Comparison of ENCODE assay signal across 1 cellular context in the genomic region with DNA sequence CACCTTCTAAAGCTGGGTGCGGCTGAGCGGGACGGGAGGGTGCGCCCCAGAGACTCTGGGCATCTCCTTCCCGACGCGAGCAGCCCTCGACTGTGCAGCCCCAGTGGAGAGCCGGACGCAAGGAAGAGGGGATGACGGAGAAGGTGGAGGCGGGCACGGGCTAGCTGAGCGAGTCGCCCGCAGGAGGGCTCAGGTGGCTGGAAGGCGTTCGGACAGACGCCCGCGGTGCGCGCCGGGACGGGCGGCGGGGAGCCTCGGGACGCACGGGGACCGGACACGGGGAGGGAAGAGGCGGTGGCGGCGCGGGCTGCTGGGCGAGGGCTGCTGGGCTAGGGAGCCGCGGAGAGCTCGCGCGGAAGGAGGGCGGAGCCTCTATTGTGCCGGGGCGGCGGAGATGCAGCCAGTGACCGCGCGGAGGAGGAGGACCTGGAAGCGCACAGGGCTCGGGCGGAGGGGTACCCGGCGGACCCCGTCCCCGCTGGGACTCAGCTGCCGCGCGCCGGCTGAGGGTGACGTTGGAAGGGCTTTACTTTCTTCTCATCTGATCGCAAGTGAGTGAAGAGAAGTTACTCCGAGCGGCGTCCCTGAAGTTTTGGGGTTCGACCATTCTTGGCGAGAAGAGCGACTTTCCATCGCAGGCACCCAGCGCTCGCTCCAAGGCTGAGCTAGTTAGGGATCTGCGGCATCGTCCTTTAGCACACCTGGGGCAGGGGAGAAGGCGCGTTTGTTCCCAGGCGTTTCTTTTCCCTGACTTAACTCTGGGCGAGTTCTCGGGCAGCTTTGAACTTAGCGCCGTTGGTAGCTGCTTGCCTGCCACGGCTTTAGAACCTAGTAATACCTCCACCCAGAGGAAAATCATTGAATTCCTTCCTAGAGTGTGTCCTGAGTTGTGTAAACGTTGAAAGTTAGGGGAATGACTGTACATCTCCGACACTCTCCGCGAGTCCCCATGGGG.
TF ChIP-seq lines count a peak whose summit lies in the region.

A gene (minus strand): TSS at position 323 of the 955 bp plus-strand sequence. CDS start 439 bp downstream, outside the sequence.

TF ChIP-seq in SK-N-SH treated with all-trans-retinoic acid at 6 μM for 48 hours, 23 proteins besides CTCF, POLR2A, EP300 and RAD21 (continued from another document):
- TF ChIP-seq, protein P1, sequence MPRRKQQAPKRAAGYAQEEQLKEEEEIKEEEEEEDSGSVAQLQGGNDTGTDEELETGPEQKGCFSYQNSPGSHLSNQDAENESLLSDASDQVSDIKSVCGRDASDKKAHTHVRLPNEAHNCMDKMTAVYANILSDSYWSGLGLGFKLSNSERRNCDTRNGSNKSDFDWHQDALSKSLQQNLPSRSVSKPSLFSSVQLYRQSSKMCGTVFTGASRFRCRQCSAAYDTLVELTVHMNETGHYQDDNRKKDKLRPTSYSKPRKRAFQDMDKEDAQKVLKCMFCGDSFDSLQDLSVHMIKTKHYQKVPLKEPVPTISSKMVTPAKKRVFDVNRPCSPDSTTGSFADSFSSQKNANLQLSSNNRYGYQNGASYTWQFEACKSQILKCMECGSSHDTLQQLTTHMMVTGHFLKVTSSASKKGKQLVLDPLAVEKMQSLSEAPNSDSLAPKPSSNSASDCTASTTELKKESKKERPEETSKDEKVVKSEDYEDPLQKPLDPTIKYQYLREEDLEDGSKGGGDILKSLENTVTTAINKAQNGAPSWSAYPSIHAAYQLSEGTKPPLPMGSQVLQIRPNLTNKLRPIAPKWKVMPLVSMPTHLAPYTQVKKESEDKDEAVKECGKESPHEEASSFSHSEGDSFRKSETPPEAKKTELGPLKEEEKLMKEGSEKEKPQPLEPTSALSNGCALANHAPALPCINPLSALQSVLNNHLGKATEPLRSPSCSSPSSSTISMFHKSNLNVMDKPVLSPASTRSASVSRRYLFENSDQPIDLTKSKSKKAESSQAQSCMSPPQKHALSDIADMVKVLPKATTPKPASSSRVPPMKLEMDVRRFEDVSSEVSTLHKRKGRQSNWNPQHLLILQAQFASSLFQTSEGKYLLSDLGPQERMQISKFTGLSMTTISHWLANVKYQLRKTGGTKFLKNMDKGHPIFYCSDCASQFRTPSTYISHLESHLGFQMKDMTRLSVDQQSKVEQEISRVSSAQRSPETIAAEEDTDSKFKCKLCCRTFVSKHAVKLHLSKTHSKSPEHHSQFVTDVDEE (CRISPR knock-in tag; IDR thresholded peaks at IDR 0.05), result no peak
- TF ChIP-seq ARNTL (CRISPR knock-in tag; IDR thresholded peaks at IDR 0.05; ENCODE audit: borderline replicate concordance, low read depth) (no peak), OSR1 (CRISPR knock-in tag; IDR thresholded peaks at IDR 0.05) (no peak), ZNF8 (CRISPR knock-in tag; IDR thresholded peaks at IDR 0.05) (no peak), SNAI2 (CRISPR knock-in tag; IDR thresholded peaks at IDR 0.05) (no peak), ESRRG (CRISPR knock-in tag; IDR thresholded peaks at IDR 0.05) (no peak)
- TF ChIP-seq, protein P2, sequence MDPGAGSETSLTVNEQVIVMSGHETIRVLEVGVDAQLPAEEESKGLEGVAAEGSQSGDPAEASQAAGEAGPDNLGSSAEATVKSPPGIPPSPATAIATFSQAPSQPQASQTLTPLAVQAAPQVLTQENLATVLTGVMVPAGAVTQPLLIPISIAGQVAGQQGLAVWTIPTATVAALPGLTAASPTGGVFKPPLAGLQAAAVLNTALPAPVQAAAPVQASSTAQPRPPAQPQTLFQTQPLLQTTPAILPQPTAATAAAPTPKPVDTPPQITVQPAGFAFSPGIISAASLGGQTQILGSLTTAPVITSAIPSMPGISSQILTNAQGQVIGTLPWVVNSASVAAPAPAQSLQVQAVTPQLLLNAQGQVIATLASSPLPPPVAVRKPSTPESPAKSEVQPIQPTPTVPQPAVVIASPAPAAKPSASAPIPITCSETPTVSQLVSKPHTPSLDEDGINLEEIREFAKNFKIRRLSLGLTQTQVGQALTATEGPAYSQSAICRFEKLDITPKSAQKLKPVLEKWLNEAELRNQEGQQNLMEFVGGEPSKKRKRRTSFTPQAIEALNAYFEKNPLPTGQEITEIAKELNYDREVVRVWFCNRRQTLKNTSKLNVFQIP (CRISPR knock-in tag; IDR thresholded peaks at IDR 0.05; ENCODE audit: borderline replicate concordance, low read depth), result no peak
- TF ChIP-seq, protein P3, sequence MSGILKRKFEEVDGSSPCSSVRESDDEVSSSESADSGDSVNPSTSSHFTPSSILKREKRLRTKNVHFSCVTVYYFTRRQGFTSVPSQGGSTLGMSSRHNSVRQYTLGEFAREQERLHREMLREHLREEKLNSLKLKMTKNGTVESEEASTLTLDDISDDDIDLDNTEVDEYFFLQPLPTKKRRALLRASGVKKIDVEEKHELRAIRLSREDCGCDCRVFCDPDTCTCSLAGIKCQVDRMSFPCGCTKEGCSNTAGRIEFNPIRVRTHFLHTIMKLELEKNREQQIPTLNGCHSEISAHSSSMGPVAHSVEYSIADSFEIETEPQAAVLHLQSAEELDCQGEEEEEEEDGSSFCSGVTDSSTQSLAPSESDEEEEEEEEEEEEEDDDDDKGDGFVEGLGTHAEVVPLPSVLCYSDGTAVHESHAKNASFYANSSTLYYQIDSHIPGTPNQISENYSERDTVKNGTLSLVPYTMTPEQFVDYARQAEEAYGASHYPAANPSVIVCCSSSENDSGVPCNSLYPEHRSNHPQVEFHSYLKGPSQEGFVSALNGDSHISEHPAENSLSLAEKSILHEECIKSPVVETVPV (CRISPR knock-in tag; IDR thresholded peaks at IDR 0.05), result no peak
